Comparison of ENCODE assay signal across 10 cellular contexts in genomic region chr2:207828361-207829057, GRCh38. TPM values are rescaled to one million over a fixed set of nuclear protein-coding genes. Genes with fewer than 3 reads are reported as not detected.
DNase-seq lines count a peak whose midpoint lies in the region; ATAC-seq and TF ChIP-seq lines count a peak whose summit lies in the region.
"Had no signal": no experiment of that assay in that cellular context is flagged by ENCODE, and none has a peak within 500 bp of the region (broad histone marks: within the 10 kb centered on the region; RNA-seq: fewer than 3 reads in every experiment).

No MANE protein-coding gene starts in this region.

- 39% methylated on average over 9 of the region's 12 CpGs for WGBS in right lobe of liver (ENCODE audit: insufficient coverage, low coverage, low lambda C conversion rate, missing lambda C conversion rate)

- H3K9me3 Mint-ChIP-seq in activated naive CD4-positive, alpha-beta T cell treated with anti-CD3 and anti-CD28 coated beads for 36 hours, result no peaks in the 10 kb centered on the region
- no peaks in the 10 kb centered on the region for H3K9me3 Mint-ChIP-seq in brain
- H3K9me3 Mint-ChIP-seq in CD8-positive, alpha-beta T cell, result no peaks in the 10 kb centered on the region
- H3K9me3 Mint-ChIP-seq: stimulated activated effector memory CD8-positive, alpha-beta T cell treated with anti-CD3 and anti-CD28 coated beads, Interleukin-12 subunit alpha, Interleukin-12 subunit beta, amount 100 ng/mL, for 72 hours had no signal

- POLR2A ChIA-PET in CD8-positive, alpha-beta T cell (lab: Charles Lee), result no interaction called here

- TF ChIP-seq CTCF in brain (conservative IDR thresholded peaks at IDR 0.05) (no peak), right lobe of liver (IDR thresholded peaks at IDR 0.05) (no peak), foreskin fibroblast (IDR thresholded peaks at IDR 0.05; ENCODE audit: low read depth, low read length) (no peak)
- no peak for TF ChIP-seq CTCF in CD8-positive, alpha-beta T cell (IDR thresholded peaks at IDR 0.05)

- no peak overlapping the region for H3K4me3 ChIP-seq in right lobe of liver
- H3K4me3 ChIP-seq in foreskin fibroblast (ENCODE audit: low read depth in 1 of 2, low read length in 2 of 2), result no peak overlapping the region
- H3K4me3 ChIP-seq in CD8-positive, alpha-beta T cell (ENCODE audit: low read depth, low read length), result no peak overlapping the region

- ATAC-seq in right lobe of liver (peak; percentile 75 to 85 (median 84)), GM19324 (IDR thresholded peaks at IDR 0.05; ENCODE audit: low FRiP score, unreplicated experiment) (no peak)
- ATAC-seq in CD8-positive, alpha-beta T cell, result no peak
- ATAC-seq: stimulated activated effector memory CD8-positive, alpha-beta T cell treated with anti-CD3 and anti-CD28 coated beads, Interleukin-12 subunit alpha, Interleukin-12 subunit beta, amount 100 ng/mL, for 72 hours had no signal

- no peak overlapping the region for H3K4me3 Mint-ChIP-seq in activated naive CD4-positive, alpha-beta T cell treated with anti-CD3 and anti-CD28 coated beads for 36 hours
- no peak overlapping the region for H3K4me3 Mint-ChIP-seq in brain
- H3K4me3 Mint-ChIP-seq in CD8-positive, alpha-beta T cell, result no peak overlapping the region
- H3K4me3 Mint-ChIP-seq: stimulated activated effector memory CD8-positive, alpha-beta T cell treated with anti-CD3 and anti-CD28 coated beads, Interleukin-12 subunit alpha, Interleukin-12 subunit beta, amount 100 ng/mL, for 72 hours had no signal

- H3K27me3 Mint-ChIP-seq in activated naive CD4-positive, alpha-beta T cell treated with anti-CD3 and anti-CD28 coated beads for 36 hours (ENCODE audit: low read depth), result no peaks in the 10 kb centered on the region
- no peaks in the 10 kb centered on the region for H3K27me3 Mint-ChIP-seq in brain
- no peaks in the 10 kb centered on the region for H3K27me3 Mint-ChIP-seq in CD8-positive, alpha-beta T cell (ENCODE audit: low read depth)

- no peaks in the 10 kb centered on the region for H3K27me3 ChIP-seq in right lobe of liver
- no peaks in the 10 kb centered on the region for H3K27me3 ChIP-seq in CD8-positive, alpha-beta T cell (ENCODE audit: insufficient read depth, low read length)

- intact Hi-C loops in activated naive CD4-positive, alpha-beta T cell treated with anti-CD3 and anti-CD28 coated beads for 36 hours (cut with micrococcal nuclease), result no loop called here
- intact Hi-C loops in right lobe of liver (cut with DNase I), result no loop called here
- intact Hi-C loops in CD8-positive, alpha-beta T cell (cut with DNase I, micrococcal nuclease), result no loop called here

- DNase-seq in activated naive CD4-positive, alpha-beta T cell treated with anti-CD3 and anti-CD28 coated beads for 36 hours, result peak; percentile 17
- no peak for DNase-seq in activated naive CD4-positive, alpha-beta T cell (lab: John Stamatoyannopoulos, UW)
- DNase-seq in right lobe of liver (peak in 2 of 3 donors; percentile 59 to 60), erythroblast (lab: John Stamatoyannopoulos, UW) (no peak), foreskin fibroblast (no peak)
- no peak for DNase-seq in CD8-positive, alpha-beta T cell
- DNase-seq: stimulated activated CD4-positive, alpha-beta T cell treated with anti-CD3 and anti-CD28 coated beads, Interleukin-15, amount 100 ng/mL, for 24 hours had no signal

- peaks cover 0 to 29% (median 14%) of the 10 kb centered on the region in 4 donors for H3K4me1 ChIP-seq in right lobe of liver
- H3K4me1 ChIP-seq in CD8-positive, alpha-beta T cell (ENCODE audit: insufficient read depth, low read length), result no peaks in the 10 kb centered on the region

- H3K4me1 Mint-ChIP-seq in activated naive CD4-positive, alpha-beta T cell treated with anti-CD3 and anti-CD28 coated beads for 36 hours (ENCODE audit: low read depth), result peaks cover 10% of the 10 kb centered on the region
- H3K4me1 Mint-ChIP-seq in brain, result peaks cover 31% of the 10 kb centered on the region
- peaks cover 2% of the 10 kb centered on the region for H3K4me1 Mint-ChIP-seq in CD8-positive, alpha-beta T cell (ENCODE audit: low read depth)
- H3K4me1 Mint-ChIP-seq: stimulated activated effector memory CD8-positive, alpha-beta T cell treated with anti-CD3 and anti-CD28 coated beads, Interleukin-12 subunit alpha, Interleukin-12 subunit beta, amount 100 ng/mL, for 72 hours had no signal

- peaks cover 9% of the 10 kb centered on the region for H3K36me3 Mint-ChIP-seq in activated naive CD4-positive, alpha-beta T cell treated with anti-CD3 and anti-CD28 coated beads for 36 hours (ENCODE audit: low read depth)
- peaks cover 37% of the 10 kb centered on the region for H3K36me3 Mint-ChIP-seq in brain
- H3K36me3 Mint-ChIP-seq in CD8-positive, alpha-beta T cell, result peaks cover 52% of the 10 kb centered on the region

- H3K27ac Mint-ChIP-seq in activated naive CD4-positive, alpha-beta T cell treated with anti-CD3 and anti-CD28 coated beads for 36 hours, result peak overlapping the region; percentile 25
- H3K27ac Mint-ChIP-seq in brain, result peak overlapping the region in 3 of 5 experiments; percentile 50 to 67 (median 66)
- no peak overlapping the region for H3K27ac Mint-ChIP-seq in CD8-positive, alpha-beta T cell
- H3K27ac Mint-ChIP-seq: stimulated activated effector memory CD8-positive, alpha-beta T cell treated with anti-CD3 and anti-CD28 coated beads, Interleukin-12 subunit alpha, Interleukin-12 subunit beta, amount 100 ng/mL, for 72 hours had no signal

- TF ChIP-seq POLR2A in right lobe of liver (IDR thresholded peaks at IDR 0.05) (peak; percentile 56), erythroblast (IDR thresholded peaks at IDR 0.05; ENCODE audit: low read length) (no peak)

- peak overlapping the region; percentile 78 to 91 (median 84) for H3K27ac ChIP-seq in right lobe of liver
- no peak overlapping the region for H3K27ac ChIP-seq in CD8-positive, alpha-beta T cell (ENCODE audit: low read depth, low read length)

- no peaks in the 10 kb centered on the region for H3K9me3 ChIP-seq in right lobe of liver
- H3K9me3 ChIP-seq in CD8-positive, alpha-beta T cell (ENCODE audit: low read length), result no peaks in the 10 kb centered on the region

- peaks cover 0 to 17% (median 0%) of the 10 kb centered on the region in 4 donors for H3K36me3 ChIP-seq in right lobe of liver
- H3K36me3 ChIP-seq in CD8-positive, alpha-beta T cell (ENCODE audit: insufficient read depth, low read length), result no peaks in the 10 kb centered on the region

- CTCF ChIA-PET in activated naive CD4-positive, alpha-beta T cell treated with anti-CD3 and anti-CD28 coated beads for 36 hours (lab: Charles Lee), result no interaction called here
- CTCF ChIA-PET in CD8-positive, alpha-beta T cell (lab: Charles Lee), result no interaction called here

RNA-seq across cellular contexts. Expression of gene FZD5, which starts 58.8 kb away (rescaled TPM):
- total RNA-seq in activated naive CD4-positive, alpha-beta T cell treated with anti-CD3 and anti-CD28 coated beads for 36 hours, result 1 to 10 TPM; 1.5 to 1.7 TPM
- 2.0 TPM for polyA plus RNA-seq in brain (ENCODE audit: insufficient read depth, low read depth, low replicate concordance)
- total RNA-seq in right lobe of liver, result 10 to 100 TPM; 18.5 to 37.4 (median 29.3) TPM
- total RNA-seq in CD8-positive, alpha-beta T cell, result under 1 TPM; 0.39 to 0.54 TPM

Comparison
In these comparisons a context has a peak if more than half of its experiments do, and no peak if none do; other contexts are left out.
1. DNase-seq: peak in activated naive CD4-positive, alpha-beta T cell treated with anti-CD3 and anti-CD28 coated beads for 36 hours (single experiment) and right lobe of liver (2 of 3); none in activated naive CD4-positive, alpha-beta T cell (0 of 4), erythroblast (0 of 2), foreskin fibroblast (0 of 2) and CD8-positive, alpha-beta T cell (0 of 7).
2. ATAC-seq: peak in right lobe of liver (4 of 4); none in GM19324 (single experiment) and CD8-positive, alpha-beta T cell (single experiment).
3. RNA of gene FZD5, which starts 58.8 kb away (total RNA-seq): 18.5 to 37.4 TPM in right lobe of liver; 1.5 to 1.7 TPM in activated naive CD4-positive, alpha-beta T cell treated with anti-CD3 and anti-CD28 coated beads for 36 hours and 0.39 to 0.54 TPM in CD8-positive, alpha-beta T cell; every median in the first group is over 4 times any median in the second.